17 cellular contexts compared by ENCODE assay signal in genomic region chr1:221141606-221142285, GRCh38.
DNase-seq lines count a peak whose midpoint lies in the region; ATAC-seq, FAIRE-seq and TF ChIP-seq lines count a peak whose summit lies in the region.
"Had no signal": no experiment of that assay in that cellular context is flagged by ENCODE, and none has a peak within 500 bp of the region (broad histone marks: within the 10 kb centered on the region; RNA-seq: fewer than 3 reads in every experiment).

No MANE protein-coding gene starts in this region.

- H3K27me3 Mint-ChIP-seq in neural progenitor cell (ENCODE audit: insufficient read depth, low read depth): peaks cover 3% of the 10 kb centered on the region
- H3K27me3 Mint-ChIP-seq: CD4-positive, CD25-positive, alpha-beta regulatory T cell had no signal

- H3K36me3 ChIP-seq in BJ (ENCODE audit: control insufficient read depth, insufficient read depth, low read length): no peaks in the 10 kb centered on the region
- H3K36me3 ChIP-seq in kidney (ENCODE audit: control insufficient read depth in 1 of 2, insufficient read depth in 2 of 2, low read length in 2 of 2): no peaks in the 10 kb centered on the region
- no peaks in the 10 kb centered on the region for H3K36me3 ChIP-seq in neural progenitor cell

- no peak overlapping the region for H3K4me2 ChIP-seq in neural progenitor cell

- H3K4me3 Mint-ChIP-seq in neural progenitor cell: no peak overlapping the region
- H3K4me3 Mint-ChIP-seq: CD4-positive, CD25-positive, alpha-beta regulatory T cell had no signal

- DNase-seq in BJ (ENCODE audit: low read depth) (peak; percentile 9), kidney (no peak), neural progenitor cell (ENCODE audit: low spot score) (peak; percentile 61), right cardiac atrium (no peak)
- no peak for DNase-seq in activated CD4-positive, alpha-beta T cell treated with anti-CD3 and anti-CD28 coated beads for 48 hours
- DNase-seq: Caco-2; CD4-positive, CD25-positive, alpha-beta regulatory T cell; GM23248; MV-4-11; NCI-H1417 treated with DMSO at 0.1 percent for 48 hours; NCI-H1930; NCI-H82 had no signal

- peaks cover 3% of the 10 kb centered on the region for H3K9me3 Mint-ChIP-seq in neural progenitor cell

- no peak overlapping the region for H2AFZ ChIP-seq in neural progenitor cell (replicated peaks)
- H2AFZ ChIP-seq: GM23248 had no signal

- H3K4me1 ChIP-seq in kidney (ENCODE audit: control insufficient read depth in 1 of 2, insufficient read depth in 1 of 2, low read depth in 1 of 2, low read length in 2 of 2) (peaks cover 0 to 4% of the 10 kb centered on the region in 2 donors), neural progenitor cell (no peaks in the 10 kb centered on the region), right cardiac atrium (ENCODE audit: control insufficient read depth, insufficient read depth, low read length) (no peaks in the 10 kb centered on the region)
- H3K4me1 ChIP-seq: Caco-2 had no signal

- H3K27me3 ChIP-seq in BJ (ENCODE audit: control insufficient read depth, insufficient read depth, low read length) (no peaks in the 10 kb centered on the region), neural progenitor cell (no peaks in the 10 kb centered on the region), right cardiac atrium (ENCODE audit: control insufficient read depth, insufficient read depth) (no peaks in the 10 kb centered on the region)

- H3K27ac ChIP-seq in VCaP: peak overlapping the region; percentile 66; the same call in 1 of the 2 replicates
- no peak overlapping the region for H3K27ac ChIP-seq in kidney (ENCODE audit: low read depth in 2 of 2, low read length in 2 of 2)
- no peak overlapping the region for H3K27ac ChIP-seq in neural progenitor cell
- H3K27ac ChIP-seq in right cardiac atrium (ENCODE audit: low read length): no peak overlapping the region
- H3K27ac ChIP-seq: GM23248 had no signal

- no peaks in the 10 kb centered on the region for H3K79me2 ChIP-seq in neural progenitor cell (ENCODE audit: low read depth)

- WGBS in right cardiac atrium: 61% methylated on average over 6 of the region's 6 CpGs

- no peaks in the 10 kb centered on the region for H3K36me3 Mint-ChIP-seq in neural progenitor cell
- H3K36me3 Mint-ChIP-seq: CD4-positive, CD25-positive, alpha-beta regulatory T cell had no signal

- no peak for TF ChIP-seq CTCF in BJ (IDR thresholded peaks at IDR 0.05; ENCODE audit: insufficient read depth, low read depth, low read length)
- TF ChIP-seq CTCF in VCaP (conservative IDR thresholded peaks at IDR 0.05): no peak
- no peak for TF ChIP-seq CTCF in kidney (IDR thresholded peaks at IDR 0.05; ENCODE audit: borderline replicate concordance, extremely low read depth, insufficient read depth)
- no peak for TF ChIP-seq CTCF in neural progenitor cell (IDR thresholded peaks at IDR 0.05)

- no peaks in the 10 kb centered on the region for H4K20me1 ChIP-seq in neural progenitor cell (ENCODE audit: low read depth)

- H3K4me3 ChIP-seq in BJ (ENCODE audit: low read depth, low read length): no peak overlapping the region
- H3K4me3 ChIP-seq in kidney (ENCODE audit: low read length in 2 of 2): no peak overlapping the region
- H3K4me3 ChIP-seq in neural progenitor cell: no peak overlapping the region
- H3K4me3 ChIP-seq in right cardiac atrium (ENCODE audit: low read length): no peak overlapping the region
- H3K4me3 ChIP-seq: GM23248, K562 had no signal

- no peak overlapping the region for H3K9ac ChIP-seq in kidney (ENCODE audit: low read length in 2 of 2)
- H3K9ac ChIP-seq in neural progenitor cell: no peak overlapping the region
- H3K9ac ChIP-seq: GM23248 had no signal

- intact Hi-C loops in kidney (cut with DNase I) (no loop called here), right cardiac atrium (cut with DNase I) (no loop called here)

- FAIRE-seq in kidney (lab: Jason Lieb, UNC): peak; percentile 41
- FAIRE-seq: K562 had no signal

- H3K9me3 ChIP-seq in kidney (ENCODE audit: control insufficient read depth in 1 of 2, low read length in 2 of 2) (no peaks in the 10 kb centered on the region), neural progenitor cell (ENCODE audit: low read depth) (no peaks in the 10 kb centered on the region), right cardiac atrium (ENCODE audit: control insufficient read depth, low read length) (no peaks in the 10 kb centered on the region)
- H3K9me3 ChIP-seq: Caco-2 had no signal

- no peak for ATAC-seq in GM21360 (IDR thresholded peaks at IDR 0.05; ENCODE audit: unreplicated experiment)
- no peak for ATAC-seq in GM19455 (IDR thresholded peaks at IDR 0.05; ENCODE audit: unreplicated experiment)
- ATAC-seq in right cardiac atrium: no peak
- ATAC-seq: HCT116, K562 had no signal

- H3K4me1 Mint-ChIP-seq in neural progenitor cell: peaks cover 8% of the 10 kb centered on the region
- H3K4me1 Mint-ChIP-seq: CD4-positive, CD25-positive, alpha-beta regulatory T cell had no signal

- H3F3A ChIP-seq in neural progenitor cell (ENCODE audit: low read depth): no peaks in the 10 kb centered on the region

- CTCF ChIA-PET in BJ (lab: Yijun Ruan, JAX): no interaction called here

- POLR2A ChIA-PET in BJ (lab: Charles Lee): no interaction called here

- H3K27ac Mint-ChIP-seq in neural progenitor cell: no peak overlapping the region
- H3K27ac Mint-ChIP-seq: CD4-positive, CD25-positive, alpha-beta regulatory T cell had no signal

Comparison
In these comparisons a context has a peak if more than half of its experiments do, and no peak if none do; other contexts are left out.
1. DNase-seq: peak in BJ (single experiment) and neural progenitor cell (single experiment); none in kidney (single experiment), right cardiac atrium (0 of 3) and activated CD4-positive, alpha-beta T cell treated with anti-CD3 and anti-CD28 coated beads for 48 hours (single experiment).